Comparison of ENCODE assay signal across 12 cellular contexts in the genomic region with DNA sequence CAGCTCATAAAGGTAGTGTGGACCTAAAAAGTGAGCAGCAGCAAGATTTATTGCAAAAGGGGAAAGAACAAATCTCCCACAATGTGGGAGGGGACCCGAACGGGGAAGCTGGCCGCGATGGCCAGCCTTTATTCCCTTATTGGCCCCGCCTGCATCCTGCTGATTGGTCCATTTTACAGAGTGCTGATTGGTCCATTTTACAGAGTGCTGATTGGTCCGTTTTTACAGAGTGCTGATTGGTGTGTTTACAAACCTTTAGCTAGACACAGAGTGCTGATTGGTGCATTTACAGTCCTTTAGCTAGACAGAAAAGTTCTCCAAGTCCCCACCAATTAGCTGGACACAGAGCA. TPM values are rescaled to one million over a fixed set of nuclear protein-coding genes. Genes with fewer than 3 reads are reported as not detected.
DNase-seq lines count a peak whose midpoint lies in the region; ATAC-seq and TF ChIP-seq lines count a peak whose summit lies in the region.
"Not testable (repeated sequence)": the region's sequence is repeated elsewhere in the genome, so short reads cannot be mapped to it uniquely, and the experiment has no call there.
"Had no signal": no experiment of that assay in that cellular context is flagged by ENCODE, and none has a peak within 500 bp of the region (broad histone marks: within the 10 kb centered on the region; RNA-seq: fewer than 3 reads in every experiment).

No MANE protein-coding gene starts in this region.

- H3K9me3 ChIP-seq in mononuclear cell (ENCODE audit: low read depth, low read length): not testable (repeated sequence)

- DNase-seq in CD1c-positive myeloid dendritic cell (ENCODE audit: extremely low spot score): peak; percentile 59
- not testable (repeated sequence) for DNase-seq in HFFc6
- peak; percentile 28 for DNase-seq in NOMO-1 treated with dmso at 0.1 percent for 144 hours (lab: John Stamatoyannopoulos, UW; ENCODE audit: unreplicated experiment)
- peak; percentile 17 for DNase-seq in activated CD4-positive, alpha-beta T cell treated with anti-CD3 and anti-CD28 coated beads for 48 hours
- DNase-seq in activated T-cell treated with anti-CD3 and anti-CD28 coated beads, Interleukin-2, amount 50 U/mL, for 72 hours: peak in 1 of 2 donors; percentile 58
- DNase-seq in activated naive CD8-positive, alpha-beta T cell treated with anti-CD3 and anti-CD28 coated beads for 36 hours: peak; percentile 54
- DNase-seq in stimulated activated effector memory CD8-positive, alpha-beta T cell treated with anti-CD3 and anti-CD28 coated beads, Interleukin-12 subunit alpha, Interleukin-12 subunit beta, amount 100 ng/mL, for 72 hours (ENCODE audit: low spot score in 2 of 2): peak in 1 of 2 donors; percentile 16

- H3K27me3 Mint-ChIP-seq in HFFc6 (ENCODE audit: insufficient read depth): not testable (repeated sequence)
- peaks cover 85% of the 10 kb centered on the region for H3K27me3 Mint-ChIP-seq in activated T-cell treated with anti-CD3 and anti-CD28 coated beads, Interleukin-2, amount 50 U/mL, for 72 hours (ENCODE audit: low read depth)
- peaks cover 53% of the 10 kb centered on the region for H3K27me3 Mint-ChIP-seq in activated naive CD8-positive, alpha-beta T cell treated with anti-CD3 and anti-CD28 coated beads for 36 hours

- H3K9me3 Mint-ChIP-seq in HFFc6; activated T-cell treated with anti-CD3 and anti-CD28 coated beads, Interleukin-2, amount 50 U/mL, for 72 hours; activated naive CD8-positive, alpha-beta T cell treated with anti-CD3 and anti-CD28 coated beads for 36 hours; stimulated activated effector memory CD8-positive, alpha-beta T cell treated with anti-CD3 and anti-CD28 coated beads, Interleukin-12 subunit alpha, Interleukin-12 subunit beta, amount 100 ng/mL, for 72 hours: not testable (repeated sequence)

- TF ChIP-seq CTCF in HFFc6 (IDR thresholded peaks at IDR 0.05): not testable (repeated sequence)

- H3K4me1 Mint-ChIP-seq in HFFc6 (ENCODE audit: low read depth): peaks cover 36% of the 10 kb centered on the region
- H3K4me1 Mint-ChIP-seq in activated T-cell treated with anti-CD3 and anti-CD28 coated beads, Interleukin-2, amount 50 U/mL, for 72 hours (ENCODE audit: low read depth): peaks cover 39% of the 10 kb centered on the region
- H3K4me1 Mint-ChIP-seq in activated naive CD8-positive, alpha-beta T cell treated with anti-CD3 and anti-CD28 coated beads for 36 hours: peaks cover 16% of the 10 kb centered on the region
- H3K4me1 Mint-ChIP-seq in stimulated activated effector memory CD8-positive, alpha-beta T cell treated with anti-CD3 and anti-CD28 coated beads, Interleukin-12 subunit alpha, Interleukin-12 subunit beta, amount 100 ng/mL, for 72 hours: peaks cover 36% of the 10 kb centered on the region

- peak overlapping the region; percentile 23 for H3K4me3 ChIP-seq in mononuclear cell (ENCODE audit: low read length)

- peaks cover 38% of the 10 kb centered on the region for H3K4me1 ChIP-seq in mononuclear cell (ENCODE audit: insufficient read depth, low read length)

- not testable (repeated sequence) for H3K36me3 Mint-ChIP-seq in HFFc6 (ENCODE audit: low read depth); activated T-cell treated with anti-CD3 and anti-CD28 coated beads, Interleukin-2, amount 50 U/mL, for 72 hours (ENCODE audit: insufficient read depth in 2 of 2); activated naive CD8-positive, alpha-beta T cell treated with anti-CD3 and anti-CD28 coated beads for 36 hours; stimulated activated effector memory CD8-positive, alpha-beta T cell treated with anti-CD3 and anti-CD28 coated beads, Interleukin-12 subunit alpha, Interleukin-12 subunit beta, amount 100 ng/mL, for 72 hours

- H3K27me3 ChIP-seq in mononuclear cell (ENCODE audit: insufficient read depth, low read length): peaks cover 51% of the 10 kb centered on the region

- H3K27ac Mint-ChIP-seq in HFFc6; activated T-cell treated with anti-CD3 and anti-CD28 coated beads, Interleukin-2, amount 50 U/mL, for 72 hours: not testable (repeated sequence)
- H3K27ac Mint-ChIP-seq in activated naive CD8-positive, alpha-beta T cell treated with anti-CD3 and anti-CD28 coated beads for 36 hours: peak overlapping the region; percentile 38
- peak overlapping the region; percentile 70 for H3K27ac Mint-ChIP-seq in stimulated activated effector memory CD8-positive, alpha-beta T cell treated with anti-CD3 and anti-CD28 coated beads, Interleukin-12 subunit alpha, Interleukin-12 subunit beta, amount 100 ng/mL, for 72 hours

- peak overlapping the region; percentile 17 for H3K4me3 Mint-ChIP-seq in HFFc6
- H3K4me3 Mint-ChIP-seq in activated T-cell treated with anti-CD3 and anti-CD28 coated beads, Interleukin-2, amount 50 U/mL, for 72 hours: peak overlapping the region; percentile 75 to 84
- H3K4me3 Mint-ChIP-seq in activated naive CD8-positive, alpha-beta T cell treated with anti-CD3 and anti-CD28 coated beads for 36 hours: peak overlapping the region; percentile 77
- peak overlapping the region; percentile 79 for H3K4me3 Mint-ChIP-seq in stimulated activated effector memory CD8-positive, alpha-beta T cell treated with anti-CD3 and anti-CD28 coated beads, Interleukin-12 subunit alpha, Interleukin-12 subunit beta, amount 100 ng/mL, for 72 hours

- peak; percentile 63 to 79 for ATAC-seq in activated T-cell treated with anti-CD3 and anti-CD28 coated beads, Interleukin-2, amount 50 U/mL, for 72 hours (replicated peaks in 1 of 2)
- peak; percentile 80 for ATAC-seq in stimulated activated effector memory CD8-positive, alpha-beta T cell treated with anti-CD3 and anti-CD28 coated beads, Interleukin-12 subunit alpha, Interleukin-12 subunit beta, amount 100 ng/mL, for 72 hours

RNA-seq across cellular contexts. Expression of a gene that starts 46.1 kb away (rescaled TPM):
- 10 to 100 TPM; 18.9 to 40.4 (median 23.8) TPM for total RNA-seq in HFFc6 (2021; fragmentation: NEBNext Ultra II Directional; extraction: Animal tissue kit (Norgen Biotek cat#: 25700))
- total RNA-seq in activated T-cell treated with anti-CD3 and anti-CD28 coated beads, Interleukin-2, amount 50 U/mL, for 72 hours: not detected
- total RNA-seq in activated naive CD8-positive, alpha-beta T cell treated with anti-CD3 and anti-CD28 coated beads for 36 hours: not detected
- not detected for total RNA-seq in mononuclear cell
- total RNA-seq: H1, NCI-H460, Right ventricle myocardium superior, urinary bladder had no signal

Comparison
In these comparisons a context has a peak if more than half of its experiments do, and no peak if none do; other contexts are left out.
1. H3K4me3 Mint-ChIP-seq: peak in every context shown above with its lines; median percentile 80 in activated T-cell treated with anti-CD3 and anti-CD28 coated beads, Interleukin-2, amount 50 U/mL, for 72 hours; 79 in stimulated activated effector memory CD8-positive, alpha-beta T cell treated with anti-CD3 and anti-CD28 coated beads, Interleukin-12 subunit alpha, Interleukin-12 subunit beta, amount 100 ng/mL, for 72 hours; 77 in activated naive CD8-positive, alpha-beta T cell treated with anti-CD3 and anti-CD28 coated beads for 36 hours; 17 in HFFc6.
2. RNA of a gene that starts 46.1 kb away (total RNA-seq): 18.9 to 40.4 TPM in HFFc6; not detected in activated naive CD8-positive, alpha-beta T cell treated with anti-CD3 and anti-CD28 coated beads for 36 hours, not detected in activated T-cell treated with anti-CD3 and anti-CD28 coated beads, Interleukin-2, amount 50 U/mL, for 72 hours and not detected in mononuclear cell (single experiment); every median in the first group is over 10 times any median in the second.